32 cellular contexts compared by ENCODE assay signal in genomic region chr3:126372413-126373145, GRCh38. TPM values are rescaled to one million over a fixed set of nuclear protein-coding genes. Genes with fewer than 3 reads are reported as not detected.
DNase-seq lines count a peak whose midpoint lies in the region; ATAC-seq and TF ChIP-seq lines count a peak whose summit lies in the region.
"Had no signal": no experiment of that assay in that cellular context is flagged by ENCODE, and none has a peak within 500 bp of the region (broad histone marks: within the 10 kb centered on the region; RNA-seq: fewer than 3 reads in every experiment).

No MANE protein-coding gene starts in this region.

- peak; percentile 41 for DNase-seq in NCI-H2196 (lab: John Stamatoyannopoulos, UW; ENCODE audit: unreplicated experiment)
- DNase-seq in NCI-H2196 treated with DMSO at 0.1 percent for 48 hours (lab: John Stamatoyannopoulos, UW; ENCODE audit: unreplicated experiment): no peak
- peak; percentile 17 for DNase-seq in WTC11 (ENCODE audit: low spot score)
- DNase-seq in sciatic nerve (ENCODE audit: low spot score): peak; percentile 56
- DNase-seq in NCI-H2227 (lab: John Stamatoyannopoulos, UW; ENCODE audit: unreplicated experiment): no peak
- no peak for DNase-seq in vagina (ENCODE audit: extremely low spot score in 2 of 2)
- DNase-seq: activated CD4-positive, alpha-beta T cell treated with anti-CD3 and anti-CD28 coated beads, Interleukin-2, amount 50 U/mL, for 1 hour; activated naive CD4-positive, alpha-beta T cell treated with anti-CD3 and anti-CD28 coated beads, Interleukin-2, amount 50 U/mL, for 16 hours; amygdala; CD4-positive, CD25-positive, alpha-beta regulatory T cell; colonic mucosa; effector memory CD4-positive, alpha-beta T cell; esophagus squamous epithelium; foreskin melanocyte; naive thymus-derived CD4-positive, alpha-beta T cell; NCI-H526; stimulated activated CD4-positive, alpha-beta T cell treated with anti-CD3 and anti-CD28 coated beads, Interleukin-4, amount 100 ng/mL, for 4 hours; stimulated activated naive B cell treated with anti-CD40 and anti-IgM and Interleukin-4, amounts not matched to agents 10 μg/mL and 1 μg/mL and 100 μg/mL, for 72 hours; SW 1271; T-helper 9 cell had no signal

- H3K9me3 Mint-ChIP-seq in WTC11: 0 out of 2 replicates have a peak, but pooled peaks cover 7% of the 10 kb centered on the region
- H3K9me3 Mint-ChIP-seq: naive thymus-derived CD4-positive, alpha-beta T cell; stimulated activated naive B cell treated with anti-CD40 and anti-IgM and Interleukin-4, amounts not matched to agents 10 μg/mL and 1 μg/mL and 100 μg/mL, for 72 hours had no signal

- H3K36me3 Mint-ChIP-seq in WTC11: peaks cover 6% of the 10 kb centered on the region
- H3K36me3 Mint-ChIP-seq: CD4-positive, CD25-positive, alpha-beta regulatory T cell; naive thymus-derived CD4-positive, alpha-beta T cell; stimulated activated naive B cell treated with anti-CD40 and anti-IgM and Interleukin-4, amounts not matched to agents 10 μg/mL and 1 μg/mL and 100 μg/mL, for 72 hours had no signal

- no peaks in the 10 kb centered on the region for H3K27me3 ChIP-seq in liver (ENCODE audit: control insufficient read depth in 4 of 4, insufficient read depth in 4 of 4, low read length in 3 of 4)
- H3K27me3 ChIP-seq in vagina: no peaks in the 10 kb centered on the region
- H3K27me3 ChIP-seq: colonic mucosa, esophagus squamous epithelium had no signal

- H3K27ac ChIP-seq in liver (ENCODE audit: low read depth in 1 of 2, low read length in 2 of 2) (peak overlapping the region; percentile 68 to 80), vagina (no peak overlapping the region)
- H3K27ac ChIP-seq: 22Rv1, colonic mucosa, esophagus squamous epithelium, suprapubic skin, VCaP had no signal

- H3K36me3 ChIP-seq in liver (ENCODE audit: control insufficient read depth in 4 of 4, insufficient read depth in 3 of 4, low read depth in 1 of 4, low read length in 3 of 4) (no peaks in the 10 kb centered on the region), vagina (no peaks in the 10 kb centered on the region)
- H3K36me3 ChIP-seq: colonic mucosa, esophagus squamous epithelium, suprapubic skin had no signal

- peaks cover 10% of the 10 kb centered on the region for H3K4me1 Mint-ChIP-seq in WTC11
- H3K4me1 Mint-ChIP-seq: CD4-positive, CD25-positive, alpha-beta regulatory T cell; stimulated activated naive B cell treated with anti-CD40 and anti-IgM and Interleukin-4, amounts not matched to agents 10 μg/mL and 1 μg/mL and 100 μg/mL, for 72 hours had no signal

- intact Hi-C loops in sciatic nerve (cut with DNase I) (no loop called here), vagina (cut with DNase I) (no loop called here)

- TF ChIP-seq CTCF in WTC11 (IDR thresholded peaks at IDR 0.05) (no peak), liver (IDR thresholded peaks at IDR 0.05; ENCODE audit: low read depth, low read length, missing input control) (peak; percentile 38), vagina (IDR thresholded peaks at IDR 0.05) (no peak)

- H3K4me3 ChIP-seq in liver (ENCODE audit: low read depth in 1 of 3, low read length in 3 of 3): no peak overlapping the region
- no peak overlapping the region for H3K4me3 ChIP-seq in vagina
- H3K4me3 ChIP-seq: colonic mucosa, esophagus squamous epithelium, suprapubic skin had no signal

- CTCF ChIA-PET in WTC11 (lab: Charles Lee): no interaction called here

- TF ChIP-seq RAD21 in liver (IDR thresholded peaks at IDR 0.05): peak; percentile 80 to 83

- peaks cover 2% of the 10 kb centered on the region; the same call in 1 of the 2 replicates for H3K27me3 Mint-ChIP-seq in WTC11 (ENCODE audit: low read depth)

- H3K27ac Mint-ChIP-seq in WTC11: no peak overlapping the region
- H3K27ac Mint-ChIP-seq: naive thymus-derived CD4-positive, alpha-beta T cell; stimulated activated naive B cell treated with anti-CD40 and anti-IgM and Interleukin-4, amounts not matched to agents 10 μg/mL and 1 μg/mL and 100 μg/mL, for 72 hours had no signal

- H3K4me3 Mint-ChIP-seq in WTC11: no peak overlapping the region
- H3K4me3 Mint-ChIP-seq: CD4-positive, CD25-positive, alpha-beta regulatory T cell; naive thymus-derived CD4-positive, alpha-beta T cell; stimulated activated naive B cell treated with anti-CD40 and anti-IgM and Interleukin-4, amounts not matched to agents 10 μg/mL and 1 μg/mL and 100 μg/mL, for 72 hours had no signal

- H3K4me1 ChIP-seq in liver (ENCODE audit: control insufficient read depth in 4 of 4, insufficient read depth in 4 of 4, low read length in 3 of 4): peaks cover 12 to 42% (median 32%) of the 10 kb centered on the region in 4 donors
- H3K4me1 ChIP-seq in vagina: peaks cover 21% of the 10 kb centered on the region
- H3K4me1 ChIP-seq: colonic mucosa had no signal

- TF ChIP-seq POLR2A in GM18505 (IDR thresholded peaks at IDR 0.05; ENCODE audit: borderline replicate concordance, extremely low read depth, insufficient read depth, insufficient read length) (no peak), vagina (IDR thresholded peaks at IDR 0.05) (no peak)

- no peak overlapping the region for H3K9ac ChIP-seq in liver (ENCODE audit: low read depth in 1 of 2, low read length in 2 of 2)

- POLR2A ChIA-PET in WTC11 (lab: Charles Lee): no interaction called here

- WGBS in liver: 51% methylated on average over 12 of the region's 12 CpGs

- H3K9me3 ChIP-seq in liver (ENCODE audit: control insufficient read depth in 4 of 4, low read length in 3 of 4) (no peaks in the 10 kb centered on the region), vagina (no peaks in the 10 kb centered on the region)
- H3K9me3 ChIP-seq: colonic mucosa, esophagus squamous epithelium, suprapubic skin had no signal

- ATAC-seq in WTC11: no peak
- no peak for ATAC-seq in sciatic nerve
- no peak for ATAC-seq in GM18505 (IDR thresholded peaks at IDR 0.05; ENCODE audit: unreplicated experiment)
- ATAC-seq: left colon; naive thymus-derived CD4-positive, alpha-beta T cell; right cardiac atrium; stimulated activated naive B cell treated with anti-CD40 and anti-IgM and Interleukin-4, amounts not matched to agents 10 μg/mL and 1 μg/mL and 100 μg/mL, for 72 hours had no signal

TF ChIP-seq in WTC11, 78 proteins besides CTCF, POLR2A, EP300 and RAD21 (continues in another document):
- no peak for TF ChIP-seq CBFB (CRISPR knock-in tag; IDR thresholded peaks at IDR 0.05; ENCODE audit: low read depth)
- TF ChIP-seq NR2C2 (CRISPR knock-in tag; IDR thresholded peaks at IDR 0.05): no peak
- TF ChIP-seq RORB (CRISPR knock-in tag; IDR thresholded peaks at IDR 0.05): no peak
- no peak for TF ChIP-seq ATF1 (CRISPR knock-in tag; IDR thresholded peaks at IDR 0.05)
- no peak for TF ChIP-seq ZNF121 (CRISPR knock-in tag; IDR thresholded peaks at IDR 0.05)
- no peak for TF ChIP-seq EMX1 (CRISPR knock-in tag; IDR thresholded peaks at IDR 0.05)
- TF ChIP-seq FOXK1 (CRISPR knock-in tag; IDR thresholded peaks at IDR 0.05): no peak
- TF ChIP-seq MXD4 (CRISPR knock-in tag; IDR thresholded peaks at IDR 0.05; ENCODE audit: borderline replicate concordance): no peak
- TF ChIP-seq ERG (CRISPR knock-in tag; IDR thresholded peaks at IDR 0.05): no peak
- TF ChIP-seq NFYB (CRISPR knock-in tag; conservative IDR thresholded peaks at IDR 0.05; ENCODE audit: low read depth): no peak
- TF ChIP-seq NFATC4 (CRISPR knock-in tag; IDR thresholded peaks at IDR 0.05): no peak
- no peak for TF ChIP-seq ZNF423 (CRISPR knock-in tag; IDR thresholded peaks at IDR 0.05)

TF ChIP-seq in liver, 16 proteins besides CTCF, POLR2A, EP300 and RAD21:
- TF ChIP-seq NR2F2 (IDR thresholded peaks at IDR 0.05) (no peak), TAF1 (conservative IDR thresholded peaks at IDR 0.05) (no peak), GABPA (IDR thresholded peaks at IDR 0.05 in 1 of 2, conservative IDR thresholded peaks at IDR 0.05 in 1 of 2) (no peak), FOXA2 (IDR thresholded peaks at IDR 0.05) (no peak), RXRA (IDR thresholded peaks at IDR 0.05) (peak; percentile 74 to 88), HNF4A (conservative IDR thresholded peaks at IDR 0.05) (peak in 1 of 2 donors; percentile 49), REST (IDR thresholded peaks at IDR 0.05) (no peak), HNF4G (IDR thresholded peaks at IDR 0.05) (no peak), SP1 (IDR thresholded peaks at IDR 0.05) (peak; percentile 62)

RNA-seq across cellular contexts. Expression of gene KLF15, which starts 15.4 kb away (rescaled TPM):
- total RNA-seq in WTC11 (2021) (12.1 to 14.7 TPM (median 13.0 TPM) in 3 replicates), liver (100 to 1,000 TPM in 1 of 2 donors, 10 to 100 TPM in 1; 21.4 to 103 TPM), sciatic nerve (22.7 TPM), vagina (25.3 TPM)
- polyA plus RNA-seq in liver: 10 to 100 TPM; 27.6 to 71.0 TPM
- total RNA-seq: CD4-positive, CD25-positive, alpha-beta regulatory T cell had no signal
- polyA plus RNA-seq: CD4-positive, CD25-positive, alpha-beta regulatory T cell; naive thymus-derived CD4-positive, alpha-beta T cell had no signal

RNA-seq across cellular contexts. Expression of gene CFAP100, which starts 22.1 kb away (rescaled TPM):
- total RNA-seq in WTC11 (2021): 0.41 TPM in 1 of 3 replicates, not detected in the others
- not detected for total RNA-seq in liver
- not detected for polyA plus RNA-seq in liver
- total RNA-seq in sciatic nerve: 1.5 TPM
- total RNA-seq in vagina: not detected
- total RNA-seq: bronchial epithelial cell; CD4-positive, CD25-positive, alpha-beta regulatory T cell; colonic mucosa; Daoy; esophagus squamous epithelium; left colon; LHCN-M2; naive thymus-derived CD4-positive, alpha-beta T cell; osteocyte; right cardiac atrium; suprapubic skin; urinary bladder had no signal
- polyA plus RNA-seq: CD4-positive, CD25-positive, alpha-beta regulatory T cell; naive thymus-derived CD4-positive, alpha-beta T cell; right cardiac atrium; urinary bladder had no signal

Comparison
In these comparisons a context has a peak if more than half of its experiments do, and no peak if none do; other contexts are left out.
1. DNase-seq: peak in NCI-H2196 (single experiment), WTC11 (single experiment) and sciatic nerve (single experiment); none in NCI-H2196 treated with DMSO at 0.1 percent for 48 hours (single experiment), NCI-H2227 (single experiment) and vagina (0 of 2).